8 cellular contexts compared by ENCODE assay signal in the genomic region with DNA sequence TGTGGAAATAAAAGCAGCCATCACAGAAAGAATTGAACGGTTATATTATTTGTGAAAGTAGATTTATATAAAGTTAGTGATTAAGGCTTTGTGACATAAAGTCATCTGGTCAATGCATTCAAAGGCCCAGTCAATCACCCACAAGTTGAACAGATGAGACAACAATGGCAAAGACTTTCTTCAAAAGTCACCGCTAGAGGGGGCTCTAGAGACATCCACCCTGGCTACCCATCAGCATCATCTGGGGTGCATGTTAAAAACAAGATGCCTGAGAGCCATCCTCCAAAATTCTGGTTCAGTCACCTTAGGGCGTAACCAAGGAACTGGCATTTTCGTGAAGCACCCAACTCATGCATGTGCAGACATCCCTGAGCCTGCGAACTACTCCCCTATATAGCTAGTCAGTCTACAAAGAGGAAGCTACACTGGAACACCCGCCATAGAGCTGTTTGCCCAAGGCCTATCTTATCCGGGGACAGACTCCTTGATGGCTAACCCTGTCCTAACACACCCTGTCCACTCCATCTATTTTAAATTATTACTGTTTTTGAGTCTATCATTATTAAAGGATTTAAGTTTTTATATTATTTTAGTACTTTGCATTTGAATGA.
DNase-seq lines count a peak whose midpoint lies in the region; ATAC-seq and TF ChIP-seq lines count a peak whose summit lies in the region.

No MANE protein-coding gene starts in this region.

- H3K4me1 Mint-ChIP-seq in stimulated activated naive CD8-positive, alpha-beta T cell treated with anti-CD3 and anti-CD28 coated beads, Interleukin-15, amount 100 ng/mL, for 72 hours: no peaks in the 10 kb centered on the region
- H3K4me1 Mint-ChIP-seq in stimulated activated memory B cell treated with anti-CD40 and anti-IgM and Interleukin-4, amounts not matched to agents 10 μg/mL and 1 μg/mL and 100 μg/mL, for 72 hours: no peaks in the 10 kb centered on the region

- TF ChIP-seq CTCF in stomach (IDR thresholded peaks at IDR 0.05): peak in 2 of 7 experiments; percentile 13 to 24

- TF ChIP-seq EP300 in stomach (IDR thresholded peaks at IDR 0.05): no peak

- intact Hi-C loops in stomach (cut with DNase I; ENCODE audit: low total_unique reads): no loop called here

- no peaks in the 10 kb centered on the region for H3K4me1 ChIP-seq in stomach

- H3K4me3 ChIP-seq in H7 (ENCODE audit: insufficient read depth, low read depth, low read length) (no peak overlapping the region), stomach (no peak overlapping the region)

- peaks cover 0 to 4% of the 10 kb centered on the region in 2 donors for H3K9me3 Mint-ChIP-seq in stimulated activated naive CD8-positive, alpha-beta T cell treated with anti-CD3 and anti-CD28 coated beads, Interleukin-15, amount 100 ng/mL, for 72 hours
- H3K9me3 Mint-ChIP-seq in stimulated activated memory B cell treated with anti-CD40 and anti-IgM and Interleukin-4, amounts not matched to agents 10 μg/mL and 1 μg/mL and 100 μg/mL, for 72 hours: peaks cover 4% of the 10 kb centered on the region

- no peaks in the 10 kb centered on the region for H3K36me3 Mint-ChIP-seq in stimulated activated memory B cell treated with anti-CD40 and anti-IgM and Interleukin-4, amounts not matched to agents 10 μg/mL and 1 μg/mL and 100 μg/mL, for 72 hours

- H3K4me3 Mint-ChIP-seq in stimulated activated naive CD8-positive, alpha-beta T cell treated with anti-CD3 and anti-CD28 coated beads, Interleukin-15, amount 100 ng/mL, for 72 hours: no peak overlapping the region
- no peak overlapping the region for H3K4me3 Mint-ChIP-seq in stimulated activated memory B cell treated with anti-CD40 and anti-IgM and Interleukin-4, amounts not matched to agents 10 μg/mL and 1 μg/mL and 100 μg/mL, for 72 hours

- no peak for TF ChIP-seq POLR2A in stomach (IDR thresholded peaks at IDR 0.05)

- no peaks in the 10 kb centered on the region for H3K9me3 ChIP-seq in stomach

- H3K36me3 ChIP-seq in H7 (replicated peaks; ENCODE audit: control insufficient read depth, insufficient read depth, low read length): no peaks in the 10 kb centered on the region
- H3K36me3 ChIP-seq in stomach: no peaks in the 10 kb centered on the region

- WGBS in stomach, 5 donors: 43 to 50% (median 47%) methylated on average over 7 of the region's 7 CpGs

- H3K27me3 ChIP-seq in H7 (ENCODE audit: control insufficient read depth, insufficient read depth, low read length): no peaks in the 10 kb centered on the region
- no peaks in the 10 kb centered on the region for H3K27me3 ChIP-seq in stomach

- H3K27ac ChIP-seq in stomach: no peak overlapping the region

- H3K27me3 Mint-ChIP-seq in stimulated activated naive CD8-positive, alpha-beta T cell treated with anti-CD3 and anti-CD28 coated beads, Interleukin-15, amount 100 ng/mL, for 72 hours: no peaks in the 10 kb centered on the region
- H3K27me3 Mint-ChIP-seq in stimulated activated memory B cell treated with anti-CD40 and anti-IgM and Interleukin-4, amounts not matched to agents 10 μg/mL and 1 μg/mL and 100 μg/mL, for 72 hours: no peaks in the 10 kb centered on the region

- H3K27ac Mint-ChIP-seq in stimulated activated naive CD8-positive, alpha-beta T cell treated with anti-CD3 and anti-CD28 coated beads, Interleukin-15, amount 100 ng/mL, for 72 hours: no peak overlapping the region
- H3K27ac Mint-ChIP-seq in stimulated activated memory B cell treated with anti-CD40 and anti-IgM and Interleukin-4, amounts not matched to agents 10 μg/mL and 1 μg/mL and 100 μg/mL, for 72 hours: no peak overlapping the region

- DNase-seq in CD1c-positive myeloid dendritic cell (ENCODE audit: extremely low spot score) (peak; percentile 8), H7 (peak; percentile 72), RPMI7951 (ENCODE audit: low read depth) (peak; percentile 45), foreskin melanocyte (peak; percentile 22), stomach (no peak), NOMO-1 treated with dmso at 0.1 percent for 144 hours (lab: John Stamatoyannopoulos, UW; ENCODE audit: unreplicated experiment) (no peak)
- DNase-seq in stimulated activated naive CD8-positive, alpha-beta T cell treated with anti-CD3 and anti-CD28 coated beads, Interleukin-15, amount 100 ng/mL, for 72 hours: peak; percentile 4 to 9

- no peak for ATAC-seq in stimulated activated naive CD8-positive, alpha-beta T cell treated with anti-CD3 and anti-CD28 coated beads, Interleukin-15, amount 100 ng/mL, for 72 hours
- ATAC-seq in stimulated activated memory B cell treated with anti-CD40 and anti-IgM and Interleukin-4, amounts not matched to agents 10 μg/mL and 1 μg/mL and 100 μg/mL, for 72 hours: no peak

Comparison
In these comparisons a context has a peak if more than half of its experiments do, and no peak if none do; other contexts are left out.
1. DNase-seq: peak in CD1c-positive myeloid dendritic cell (single experiment), H7 (single experiment), RPMI7951 (single experiment), foreskin melanocyte (single experiment) and stimulated activated naive CD8-positive, alpha-beta T cell treated with anti-CD3 and anti-CD28 coated beads, Interleukin-15, amount 100 ng/mL, for 72 hours (2 of 2); none in stomach (single experiment) and NOMO-1 treated with dmso at 0.1 percent for 144 hours (single experiment).